In genomic region chr13:51455532-51455931, GRCh38 we compare ENCODE assay signal across 16 cellular contexts. TPM values are rescaled to one million over a fixed set of nuclear protein-coding genes. Genes with fewer than 3 reads are reported as not detected.
A peak's percentile ranks its signal among the peaks of the same experiment; 100 is the strongest.
DNase-seq lines count a peak whose midpoint lies in the region; ATAC-seq and TF ChIP-seq lines count a peak whose summit lies in the region.
"Had no signal": no experiment of that assay in that cellular context is flagged by ENCODE, and none has a peak within 500 bp of the region (broad histone marks: within the 10 kb centered on the region; RNA-seq: fewer than 3 reads in every experiment).

No MANE protein-coding gene starts in this region.

- H3K36me3 ChIP-seq in effector memory CD4-positive, alpha-beta T cell (ENCODE audit: control insufficient read depth, insufficient read depth, low read length), result peaks cover 4% of the 10 kb centered on the region
- peaks cover 9% of the 10 kb centered on the region for H3K36me3 ChIP-seq in neutrophil

- H3K4me1 Mint-ChIP-seq in activated naive CD4-positive, alpha-beta T cell treated with anti-CD3 and anti-CD28 coated beads for 36 hours (ENCODE audit: low read depth), result peaks cover 19% of the 10 kb centered on the region

- H3K27ac Mint-ChIP-seq in activated naive CD4-positive, alpha-beta T cell treated with anti-CD3 and anti-CD28 coated beads for 36 hours, result peak overlapping the region; percentile 99
- peak overlapping the region in 1 of 2 donors; percentile 98 for H3K27ac Mint-ChIP-seq in activated naive CD4-positive, alpha-beta T cell treated with anti-CD3 and anti-CD28 coated beads, Interleukin-2, amount 50 U/mL, for 72 hours
- H3K27ac Mint-ChIP-seq: GM23338 had no signal

- H3K4me1 ChIP-seq in effector memory CD4-positive, alpha-beta T cell (ENCODE audit: control insufficient read depth, insufficient read depth, low read length, poor library complexity, severe bottlenecking), result peaks cover 11% of the 10 kb centered on the region
- peaks cover 39 to 49% of the 10 kb centered on the region in 2 experiments for H3K4me1 ChIP-seq in neutrophil (ENCODE audit: control insufficient read depth in 1 of 2, insufficient read depth in 1 of 2, low read depth in 1 of 2, low read length in 1 of 2)

- no peaks in the 10 kb centered on the region for H3K9me3 ChIP-seq in effector memory CD4-positive, alpha-beta T cell (ENCODE audit: control insufficient read depth, low read length)
- no peaks in the 10 kb centered on the region for H3K9me3 ChIP-seq in neutrophil

- no peak for ATAC-seq in activated naive CD4-positive, alpha-beta T cell treated with anti-CD3 and anti-CD28 coated beads, Interleukin-2, amount 50 U/mL, for 72 hours
- ATAC-seq in HG03378 (IDR thresholded peaks at IDR 0.05; ENCODE audit: unreplicated experiment) (no peak), HG02885 (IDR thresholded peaks at IDR 0.05; ENCODE audit: poor library complexity, unreplicated experiment) (no peak)
- ATAC-seq: GM23338 had no signal

- no peaks in the 10 kb centered on the region for H3K27me3 ChIP-seq in effector memory CD4-positive, alpha-beta T cell (replicated peaks; ENCODE audit: control insufficient read depth, insufficient read depth, low read length, poor library complexity, severe bottlenecking)
- no peaks in the 10 kb centered on the region for H3K27me3 ChIP-seq in neutrophil

- DNase-seq in activated naive CD4-positive, alpha-beta T cell treated with anti-CD3 and anti-CD28 coated beads for 36 hours, result no peak
- no peak for DNase-seq in activated naive CD4-positive, alpha-beta T cell treated with anti-CD3 and anti-CD28 coated beads, Interleukin-2, amount 50 U/mL, for 72 hours (ENCODE audit: low spot score in 2 of 2)
- no peak for DNase-seq in effector memory CD4-positive, alpha-beta T cell
- no peak for DNase-seq in GM10248 (ENCODE audit: extremely low spot score)
- DNase-seq: Calu3, KG1, NCI-H1092 treated with DMSO at 0.1 percent for 48 hours, NCI-H1694, NCI-H446 treated with DMSO at 0.1 percent for 48 hours, NCI-H774, Right ventricle myocardium superior had no signal

- H3K9me3 Mint-ChIP-seq in activated naive CD4-positive, alpha-beta T cell treated with anti-CD3 and anti-CD28 coated beads for 36 hours, result peaks cover 5% of the 10 kb centered on the region
- H3K9me3 Mint-ChIP-seq in activated naive CD4-positive, alpha-beta T cell treated with anti-CD3 and anti-CD28 coated beads, Interleukin-2, amount 50 U/mL, for 72 hours, result peaks cover 4 to 9% of the 10 kb centered on the region in 2 donors

- H3K4me3 Mint-ChIP-seq in activated naive CD4-positive, alpha-beta T cell treated with anti-CD3 and anti-CD28 coated beads for 36 hours, result no peak overlapping the region
- H3K4me3 Mint-ChIP-seq: GM23338 had no signal

- POLR2A ChIA-PET in GM10248 (lab: Yijun Ruan, JAX), result no interaction called here

- no peaks in the 10 kb centered on the region for H3K27me3 Mint-ChIP-seq in activated naive CD4-positive, alpha-beta T cell treated with anti-CD3 and anti-CD28 coated beads for 36 hours (ENCODE audit: low read depth)

- CTCF ChIA-PET in activated naive CD4-positive, alpha-beta T cell treated with anti-CD3 and anti-CD28 coated beads for 36 hours (lab: Charles Lee), result interaction anchor here (0.6 to 1.5 kb wide), 4 partner anchors 128 to 342 kb away, joined by 3 to 7 read pairs (median 4); no protein-coding TSS in a partner anchor
- CTCF ChIA-PET in GM10248 (lab: Yijun Ruan, JAX), result interaction anchor here (0.9 to 2.4 kb wide), 6 partner anchors 9 to 342 kb away, joined by 3 to 7 read pairs (median 4); no protein-coding TSS in a partner anchor

- no peak for TF ChIP-seq CTCF in neutrophil (IDR thresholded peaks at IDR 0.05)
- no peak for TF ChIP-seq CTCF in GM10248 (IDR thresholded peaks at IDR 0.05; ENCODE audit: control extremely low read depth, extremely low read depth, low read depth, missing control alignments)

- no peak overlapping the region for H3K4me3 ChIP-seq in effector memory CD4-positive, alpha-beta T cell (ENCODE audit: insufficient read depth, low read depth, low read length, poor library complexity, severe bottlenecking)
- peak overlapping the region in 1 of 2 experiments; percentile 88 for H3K4me3 ChIP-seq in neutrophil (ENCODE audit: low read depth in 1 of 2, low read length in 1 of 2)
- H3K4me3 ChIP-seq: GM23338 had no signal

- peak overlapping the region; percentile 97 for H3K27ac ChIP-seq in effector memory CD4-positive, alpha-beta T cell (ENCODE audit: insufficient read depth, low read length, poor library complexity, severe bottlenecking)
- peak overlapping the region; percentile 98 for H3K27ac ChIP-seq in neutrophil

- peaks cover 31% of the 10 kb centered on the region for H3K36me3 Mint-ChIP-seq in activated naive CD4-positive, alpha-beta T cell treated with anti-CD3 and anti-CD28 coated beads for 36 hours (ENCODE audit: low read depth)
- H3K36me3 Mint-ChIP-seq in activated naive CD4-positive, alpha-beta T cell treated with anti-CD3 and anti-CD28 coated beads, Interleukin-2, amount 50 U/mL, for 72 hours, result peaks cover 42 to 58% of the 10 kb centered on the region in 2 donors

- 0 out of 2 replicates have a peak, but pooled peaks have one; percentile 4 for TF ChIP-seq POLR2A in Raji (IDR thresholded peaks at IDR 0.05; ENCODE audit: insufficient read depth, low read depth, low read length)

- intact Hi-C loops in activated naive CD4-positive, alpha-beta T cell treated with anti-CD3 and anti-CD28 coated beads for 36 hours (cut with micrococcal nuclease), result loop anchor here (10.0 kb wide), 1 partner anchor 669 kb away; the partner anchor contains the start of gene NEK5

RNA-seq across cellular contexts. Expression of gene INTS6, which starts 2.7 kb away (rescaled TPM):
- total RNA-seq in activated naive CD4-positive, alpha-beta T cell treated with anti-CD3 and anti-CD28 coated beads for 36 hours, result 10 to 100 TPM; 40.4 to 41.0 TPM
- total RNA-seq in activated naive CD4-positive, alpha-beta T cell treated with anti-CD3 and anti-CD28 coated beads, Interleukin-2, amount 50 U/mL, for 72 hours, result 10 to 100 TPM; 49.7 to 53.4 TPM
